1 cellular context compared by ENCODE assay signal in genomic region chr17:58415371-58416055, GRCh38.
TF ChIP-seq lines count a peak whose summit lies in the region.

No MANE protein-coding gene starts in this region.

TF ChIP-seq in HEK293, 187 proteins besides CTCF, POLR2A, EP300 and RAD21 (continued from another document and continues in another):
- no peak for TF ChIP-seq ZSCAN5A (tag by site-specific recombination; IDR thresholded peaks at IDR 0.05)
- TF ChIP-seq ZNF48 (tag by site-specific recombination; IDR thresholded peaks at IDR 0.05) = no peak
- TF ChIP-seq ZBTB8A (tag by site-specific recombination; IDR thresholded peaks at IDR 0.05) = no peak
- TF ChIP-seq PRDM2 (tag by site-specific recombination; IDR thresholded peaks at IDR 0.05; ENCODE audit: borderline replicate concordance) = no peak
- TF ChIP-seq ZNF623 (tag by site-specific recombination; IDR thresholded peaks at IDR 0.05) = no peak
- no peak for TF ChIP-seq HOXC10 (CRISPR knock-in tag; IDR thresholded peaks at IDR 0.05)
- no peak for TF ChIP-seq ZNF626 (tag by site-specific recombination; IDR thresholded peaks at IDR 0.05)
- TF ChIP-seq ZNF335 (tag by site-specific recombination; conservative IDR thresholded peaks at IDR 0.05) = peak; percentile 73
- TF ChIP-seq ZNF473 (tag by site-specific recombination; IDR thresholded peaks at IDR 0.05) = no peak
- TF ChIP-seq ZBTB11 (tag by site-specific recombination; conservative IDR thresholded peaks at IDR 0.05; ENCODE audit: low read depth) = no peak
- TF ChIP-seq REPIN1 (tag by site-specific recombination; IDR thresholded peaks at IDR 0.05; ENCODE audit: low read depth) = no peak
- no peak for TF ChIP-seq ZNF449 (tag by site-specific recombination; IDR thresholded peaks at IDR 0.05)
- no peak for TF ChIP-seq EGR2 (tag by site-specific recombination; IDR thresholded peaks at IDR 0.05; ENCODE audit: low read depth)
- no peak for TF ChIP-seq BCL6B (tag by site-specific recombination; IDR thresholded peaks at IDR 0.05)
- TF ChIP-seq WT1 (tag by site-specific recombination; IDR thresholded peaks at IDR 0.05) = no peak
- TF ChIP-seq ZNF16 (tag by site-specific recombination; IDR thresholded peaks at IDR 0.05; ENCODE audit: low read depth) = no peak
- no peak for TF ChIP-seq ZNF423 (tag by site-specific recombination; IDR thresholded peaks at IDR 0.05)
- TF ChIP-seq ZNF10 (tag by site-specific recombination; IDR thresholded peaks at IDR 0.05) = 0 out of 2 replicates have a peak, but pooled peaks have one; percentile 8
- TF ChIP-seq SP3 (tag by site-specific recombination; IDR thresholded peaks at IDR 0.05) = no peak
- TF ChIP-seq IKZF3 (tag by site-specific recombination; IDR thresholded peaks at IDR 0.05) = no peak
- TF ChIP-seq ZNF398 (tag by site-specific recombination; IDR thresholded peaks at IDR 0.05) = no peak
- TF ChIP-seq ZNF518A (tag by site-specific recombination; conservative IDR thresholded peaks at IDR 0.05; ENCODE audit: low read depth) = no peak
- TF ChIP-seq PATZ1 (tag by site-specific recombination; IDR thresholded peaks at IDR 0.05) = no peak
- no peak for TF ChIP-seq ZNF837 (tag by site-specific recombination; IDR thresholded peaks at IDR 0.05)
- TF ChIP-seq ZNF362 (tag by site-specific recombination; IDR thresholded peaks at IDR 0.05) = no peak
- no peak for TF ChIP-seq MEIS1 (CRISPR knock-in tag; IDR thresholded peaks at IDR 0.05; ENCODE audit: borderline replicate concordance)
- TF ChIP-seq RBAK (tag by site-specific recombination; IDR thresholded peaks at IDR 0.05) = no peak
- TF ChIP-seq ZNF354C (tag by site-specific recombination; IDR thresholded peaks at IDR 0.05; ENCODE audit: borderline replicate concordance, low read depth) = no peak
